ENCODE assay signal across 25 cellular contexts in the genomic region with DNA sequence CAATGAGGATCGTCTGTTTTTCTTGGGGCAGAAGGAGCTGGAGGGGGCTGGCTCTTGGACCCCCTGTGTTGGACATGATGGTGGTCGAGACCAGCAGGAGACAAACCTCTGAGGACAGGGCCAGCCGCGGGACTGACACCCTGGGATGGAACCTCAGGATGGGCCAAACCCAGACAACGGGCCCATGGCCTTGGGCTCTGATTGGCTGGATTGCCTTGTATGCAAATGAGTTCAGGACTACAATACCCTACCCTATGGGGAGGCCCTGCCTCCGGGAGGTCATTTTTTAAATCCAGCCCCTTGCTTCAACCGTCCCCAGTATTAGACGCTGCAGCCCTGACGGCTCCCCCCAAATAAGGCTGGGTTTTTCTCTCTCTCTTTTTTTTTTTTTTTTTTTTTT. TPM values are rescaled to one million over a fixed set of nuclear protein-coding genes. Genes with fewer than 3 reads are reported as not detected.
DNase-seq lines count a peak whose midpoint lies in the region; ATAC-seq, FAIRE-seq and TF ChIP-seq lines count a peak whose summit lies in the region.
"Had no signal": no experiment of that assay in that cellular context is flagged by ENCODE, and none has a peak within 500 bp of the region (broad histone marks: within the 10 kb centered on the region; RNA-seq: fewer than 3 reads in every experiment).

No MANE protein-coding gene starts in this region.

- no peak for TF ChIP-seq POLR2A in K562 (conservative IDR thresholded peaks at IDR 0.05)

- H3K36me3 ChIP-seq in H7 (replicated peaks; ENCODE audit: control insufficient read depth, insufficient read depth, low read length): no peaks in the 10 kb centered on the region
- no peaks in the 10 kb centered on the region for H3K36me3 ChIP-seq in K562 (ENCODE audit: control insufficient read depth, insufficient read depth, low read length)
- H3K36me3 ChIP-seq: BLaER1, HAP-1 had no signal

- no peaks in the 10 kb centered on the region; a peak in 1 of 5 replicates for H3K4me1 ChIP-seq in K562 (replicated peaks in 1 of 2; ENCODE audit: control insufficient read depth in 2 of 2, insufficient read depth in 2 of 2, low read length in 2 of 2)
- H3K4me1 ChIP-seq: Caco-2, HAP-1 had no signal

- no peaks in the 10 kb centered on the region for H3K9me1 ChIP-seq in K562 (ENCODE audit: control insufficient read depth, insufficient read depth, low read length)

- no peak overlapping the region for H3K27ac ChIP-seq in K562 (ENCODE audit: extremely low read depth, low read depth, low read length)
- H3K27ac ChIP-seq: 22Rv1, BLaER1, C4-2B, GM23248 had no signal

- no peaks in the 10 kb centered on the region for H3K79me2 ChIP-seq in K562 (ENCODE audit: control insufficient read depth, insufficient read depth, low read length)

- H3K4me3 ChIP-seq in H7 (ENCODE audit: insufficient read depth, low read depth, low read length): no peak overlapping the region
- no peak overlapping the region for H3K4me3 ChIP-seq in K562
- H3K4me3 ChIP-seq: BLaER1, GM12878, GM23248, HAP-1 had no signal

- no peak for FAIRE-seq in K562 (lab: Jason Lieb, UNC)
- FAIRE-seq: A204.1, D721Med, GM12878, GM18507, GM19239 had no signal

- 7% methylated on average over 6 of the region's 9 CpGs for WGBS in K562 (ENCODE audit: insufficient coverage, low coverage, missing lambda C conversion rate)

- intact Hi-C loops in K562 (cut with micrococcal nuclease): no loop called here

- H3K9ac ChIP-seq in K562 (ENCODE audit: insufficient read depth in 1 of 2, low read depth in 2 of 2, low read length in 2 of 2): no peak overlapping the region
- H3K9ac ChIP-seq: BLaER1, GM23248 had no signal

- DNase-seq in D341Med (ENCODE audit: low spot score): peak; percentile 28
- DNase-seq in H7: peak; percentile 50
- DNase-seq in K562 (ENCODE audit: extremely low read depth in 1 of 4, low spot score in 3 of 4): peak in 3 of 4 experiments; percentile 24 to 49 (median 37)
- no peak for DNase-seq in NCI-H1048 (lab: John Stamatoyannopoulos, UW)
- DNase-seq: Caco-2; CD4-positive, CD25-positive, alpha-beta regulatory T cell; CD8-positive, alpha-beta T cell; DMS 273 treated with DMSO at 0.1 percent for 48 hours; DMS79; EL; GDM1; GM23248 had no signal

- H3K4me2 ChIP-seq in K562 (ENCODE audit: insufficient read depth, low read length): no peak overlapping the region
- H3K4me2 ChIP-seq: BLaER1 had no signal

- no peak for TF ChIP-seq CTCF in K562 (IDR thresholded peaks at IDR 0.05 in 2 of 3, conservative IDR thresholded peaks at IDR 0.05 in 1 of 3; ENCODE audit: insufficient read depth in 2 of 3, low read depth in 1 of 3, low read length in 3 of 3)

- CTCF ChIA-PET in K562 (lab: Yijun Ruan, JAX; ENCODE audit: low intra/inter-chr PET ratio): no interaction called here

- POLR2A ChIA-PET in K562 (lab: Yijun Ruan, JAX): no interaction called here

- H2AFZ ChIP-seq in K562 (ENCODE audit: low read depth, low read length): no peak overlapping the region
- H2AFZ ChIP-seq: GM23248 had no signal

- no peak for TF ChIP-seq RAD21 in K562 (CRISPR knock-in tag; conservative IDR thresholded peaks at IDR 0.05 in 1 of 2, IDR thresholded peaks at IDR 0.05 in 1 of 2)

- no peak for TF ChIP-seq EP300 in K562 (IDR thresholded peaks at IDR 0.05; ENCODE audit: low read length)

- H3K9me3 ChIP-seq in K562 (replicated peaks; ENCODE audit: control insufficient read depth, insufficient read depth, low read depth, low read length): no peaks in the 10 kb centered on the region
- H3K9me3 ChIP-seq: BLaER1, Caco-2, HAP-1 had no signal

- ATAC-seq in K562 (peak; percentile 51; the same call in 1 of the 3 replicates), GM18867 (IDR thresholded peaks at IDR 0.05; ENCODE audit: unreplicated experiment) (no peak), GM18868 (IDR thresholded peaks at IDR 0.05; ENCODE audit: unreplicated experiment) (no peak)
- ATAC-seq: CD8-positive, alpha-beta T cell; GM12878 had no signal

- no peaks in the 10 kb centered on the region; the same call in 1 of the 2 replicates for H3K27me3 ChIP-seq in H7 (ENCODE audit: control insufficient read depth, insufficient read depth, low read length)
- peaks cover 9 to 20% of the 10 kb centered on the region in 2 experiments for H3K27me3 ChIP-seq in K562 (ENCODE audit: control insufficient read depth in 2 of 2, insufficient read depth in 2 of 2, low read length in 2 of 2)

- no peaks in the 10 kb centered on the region for H4K20me1 ChIP-seq in K562 (replicated peaks; ENCODE audit: control insufficient read depth, insufficient read depth, low read length)

- in situ Hi-C loops in K562 (cut with MboI): no loop called here

- no TSS peak for BruUV-seq in K562 (replicated peaks; lab: Mats Ljungman, UMichigan)

RNA-seq across cellular contexts. Expression of gene SLC5A5, which starts 22.0 kb away (rescaled TPM):
- 1.5 and 1.6 TPM in 2 replicates for total RNA-seq in H7 (2014; rRNA removed; shearing (Covaris generic))
- 0.21 and 0.37 TPM in 2 replicates for total RNA-seq in K562 (2011; cell fraction: chromatin; rRNA removed; ENCODE audit: low replicate concordance)
- total RNA-seq in K562 (2011; cell fraction: nucleolus; rRNA removed): 0.39 and 0.50 TPM in 2 replicates
- 0.29 and 0.38 TPM in 2 replicates for total RNA-seq in K562 (2011; cell fraction: nucleoplasm; rRNA removed)
- total RNA-seq in K562 (2014; rRNA removed) (0.33 and 0.73 TPM in 2 replicates), K562 (2014; rRNA removed; fragmentation: Illumina TruSeq; extraction: Trizol) (0.13 and 0.18 TPM in 2 replicates), K562 (2015; rRNA removed; fragmentation: Illumina TruSeq; extraction: Trizol) (0.11 and 0.29 TPM in 2 replicates), K562 (2021) (0.25 and 0.29 TPM in 2 replicates)
- polyA plus RNA-seq in K562 (2011; rRNA removed) (0.05 and 0.20 TPM in 2 replicates), K562 (2014; fragmentation: Illumina TruSeq; extraction: Trizol) (0.21 and 0.29 TPM in 2 replicates), K562 (2014; fragmentation: Nextera tagmentation; extraction: Ambion mirVana) (under 1 TPM; 0.10 to 0.23 TPM), K562 (2014; rRNA removed) (0.09 and 0.38 TPM in 2 replicates)
- polyA plus RNA-seq in K562 (2011; cell fraction: cytosol; rRNA removed): 0.15 and 0.60 TPM in 2 replicates
- 0.08 and 0.18 TPM in 2 replicates for polyA plus RNA-seq in K562 (2011; cell fraction: nucleus; rRNA removed)
- 0.13 TPM in 1 of 2 replicates, not detected in the other for polyA plus RNA-seq in K562 (2012)
- polyA minus RNA-seq in K562 (2011; rRNA and poly(A)+ RNA removed): 0.15 and 0.32 TPM in 2 replicates
- polyA minus RNA-seq in K562 (2011; cell fraction: cytosol; rRNA and poly(A)+ RNA removed): 0.86 TPM in 1 of 2 replicates, not detected in the other
- polyA minus RNA-seq in K562 (2011; cell fraction: nucleus; rRNA and poly(A)+ RNA removed): 0.13 TPM in 1 of 2 replicates, not detected in the other
- total RNA-seq: GM23248, H4 had no signal
- polyA plus RNA-seq: AG04450, GM23248 had no signal

RNA-seq across cellular contexts. Expression of gene RPL18A, which starts 34.1 kb away (rescaled TPM):
- 2,178 and 2,213 TPM in 2 replicates for total RNA-seq in H7 (2014; rRNA removed; shearing (Covaris generic))
- 168 and 439 TPM in 2 replicates for total RNA-seq in K562 (2011; cell fraction: chromatin; rRNA removed; ENCODE audit: low replicate concordance)
- 698 and 878 TPM in 2 replicates for total RNA-seq in K562 (2011; cell fraction: nucleolus; rRNA removed)
- 586 and 897 TPM in 2 replicates for total RNA-seq in K562 (2011; cell fraction: nucleoplasm; rRNA removed)
- total RNA-seq in K562 (2014; rRNA removed): 2,735 and 3,133 TPM in 2 replicates
- total RNA-seq in K562 (2014; rRNA removed; fragmentation: Illumina TruSeq; extraction: Trizol): 557 and 626 TPM in 2 replicates
- total RNA-seq in K562 (2015; rRNA removed; fragmentation: Illumina TruSeq; extraction: Trizol): 1,801 and 1,895 TPM in 2 replicates
- 2,882 and 3,018 TPM in 2 replicates for total RNA-seq in K562 (2021)
- polyA plus RNA-seq in K562 (2011; rRNA removed): 881 and 1,270 TPM in 2 replicates
- polyA plus RNA-seq in K562 (2011; cell fraction: cytosol; rRNA removed): 2,242 and 3,536 TPM in 2 replicates
- polyA plus RNA-seq in K562 (2011; cell fraction: nucleus; rRNA removed): 920 and 1,021 TPM in 2 replicates
- polyA plus RNA-seq in K562 (2012): 3,311 and 3,882 TPM in 2 replicates
- polyA plus RNA-seq in K562 (2014; fragmentation: Illumina TruSeq; extraction: Trizol): 1,947 and 3,139 TPM in 2 replicates
- 1,000 to 10,000 TPM; 1,130 to 1,273 TPM for polyA plus RNA-seq in K562 (2014; fragmentation: Nextera tagmentation; extraction: Ambion mirVana)
- 2,069 and 2,216 TPM in 2 replicates for polyA plus RNA-seq in K562 (2014; rRNA removed)
- polyA minus RNA-seq in K562 (2011; rRNA and poly(A)+ RNA removed): 348 and 383 TPM in 2 replicates
- 1,225 and 1,878 TPM in 2 replicates for polyA minus RNA-seq in K562 (2011; cell fraction: cytosol; rRNA and poly(A)+ RNA removed)
- 303 and 429 TPM in 2 replicates for polyA minus RNA-seq in K562 (2011; cell fraction: nucleus; rRNA and poly(A)+ RNA removed)

RNA-seq across cellular contexts. Expression of gene CCDC124, which starts 39.0 kb away (rescaled TPM):
- total RNA-seq in H7 (2014; rRNA removed; shearing (Covaris generic)): 39.7 and 55.4 TPM in 2 replicates
- 16.5 and 44.8 TPM in 2 replicates for total RNA-seq in K562 (2011; cell fraction: chromatin; rRNA removed; ENCODE audit: low replicate concordance)
- 48.6 and 53.7 TPM in 2 replicates for total RNA-seq in K562 (2011; cell fraction: nucleolus; rRNA removed)
- total RNA-seq in K562 (2011; cell fraction: nucleoplasm; rRNA removed): 28.2 and 35.4 TPM in 2 replicates
- 150 and 197 TPM in 2 replicates for total RNA-seq in K562 (2014; rRNA removed)
- total RNA-seq in K562 (2014; rRNA removed; fragmentation: Illumina TruSeq; extraction: Trizol): 4.1 and 5.8 TPM in 2 replicates
- 38.5 and 40.5 TPM in 2 replicates for total RNA-seq in K562 (2015; rRNA removed; fragmentation: Illumina TruSeq; extraction: Trizol)
- 145 and 149 TPM in 2 replicates for total RNA-seq in K562 (2021)
- 38.0 and 40.1 TPM in 2 replicates for polyA plus RNA-seq in K562 (2011; rRNA removed)
- polyA plus RNA-seq in K562 (2011; cell fraction: cytosol; rRNA removed): 63.8 and 189 TPM in 2 replicates
- polyA plus RNA-seq in K562 (2011; cell fraction: nucleus; rRNA removed): 31.4 and 62.8 TPM in 2 replicates
- 66.3 and 130 TPM in 2 replicates for polyA plus RNA-seq in K562 (2012)
- polyA plus RNA-seq in K562 (2014; fragmentation: Illumina TruSeq; extraction: Trizol): 28.1 and 97.0 TPM in 2 replicates
- 10 to 100 TPM in 1 of 2 experiments, 1 to 10 TPM in 1; 6.6 to 19.4 TPM for polyA plus RNA-seq in K562 (2014; fragmentation: Nextera tagmentation; extraction: Ambion mirVana)
- polyA plus RNA-seq in K562 (2014; rRNA removed): 213 and 234 TPM in 2 replicates
- 7.0 and 9.2 TPM in 2 replicates for polyA minus RNA-seq in K562 (2011; rRNA and poly(A)+ RNA removed)
- 24.4 and 37.9 TPM in 2 replicates for polyA minus RNA-seq in K562 (2011; cell fraction: cytosol; rRNA and poly(A)+ RNA removed)
- 10.2 and 13.8 TPM in 2 replicates for polyA minus RNA-seq in K562 (2011; cell fraction: nucleus; rRNA and poly(A)+ RNA removed)

RNA-seq across cellular contexts. Expression of gene JAK3, which starts 46.0 kb away (rescaled TPM):
- total RNA-seq in H7 (2014; rRNA removed; shearing (Covaris generic)): 2.5 and 2.7 TPM in 2 replicates
- 0.32 and 0.97 TPM in 2 replicates for total RNA-seq in K562 (2011; cell fraction: chromatin; rRNA removed; ENCODE audit: low replicate concordance)
- 0.50 and 0.66 TPM in 2 replicates for total RNA-seq in K562 (2011; cell fraction: nucleolus; rRNA removed)
- 0.53 and 0.66 TPM in 2 replicates for total RNA-seq in K562 (2011; cell fraction: nucleoplasm; rRNA removed)
- total RNA-seq in K562 (2014; rRNA removed) (0.12 and 0.14 TPM in 2 replicates), K562 (2014; rRNA removed; fragmentation: Illumina TruSeq; extraction: Trizol) (not detected in 2 replicates), K562 (2015; rRNA removed; fragmentation: Illumina TruSeq; extraction: Trizol) (0.04 TPM in 1 of 2 replicates, not detected in the other), K562 (2021) (0.18 and 0.47 TPM in 2 replicates)
- polyA plus RNA-seq in K562 (2011; rRNA removed) (0.13 and 0.28 TPM in 2 replicates), K562 (2014; fragmentation: Illumina TruSeq; extraction: Trizol) (0.04 and 0.14 TPM in 2 replicates), K562 (2014; fragmentation: Nextera tagmentation; extraction: Ambion mirVana) (under 1 TPM; 0.01 to 0.07 TPM), K562 (2014; rRNA removed) (0.04 and 0.07 TPM in 2 replicates)
- polyA plus RNA-seq in K562 (2011; cell fraction: cytosol; rRNA removed): 0.21 TPM in 2 replicates
- polyA plus RNA-seq in K562 (2011; cell fraction: nucleus; rRNA removed): 0.48 and 0.80 TPM in 2 replicates
- 0.10 and 0.14 TPM in 2 replicates for polyA plus RNA-seq in K562 (2012)
- polyA minus RNA-seq in K562 (2011; rRNA and poly(A)+ RNA removed): 0.04 and 0.06 TPM in 2 replicates
- 0.19 TPM in 1 of 2 replicates, not detected in the other for polyA minus RNA-seq in K562 (2011; cell fraction: cytosol; rRNA and poly(A)+ RNA removed)
- polyA minus RNA-seq in K562 (2011; cell fraction: nucleus; rRNA and poly(A)+ RNA removed): 0.22 and 0.54 TPM in 2 replicates
- total RNA-seq: Caco-2 had no signal
